ENCODE assay signal across 1 cellular context in genomic region chr19:49031642-49032301, GRCh38.
A peak's percentile ranks its signal among the peaks of the same experiment; 100 is the strongest.
TF ChIP-seq lines count a peak whose summit lies in the region.
"Not testable (repeated sequence)": the region's sequence is repeated elsewhere in the genome, so short reads cannot be mapped to it uniquely, and the experiment has no call there.

CGB2 (plus strand) TSS chr19:49031890; CDS start chr19:49032096, 206 bp downstream.

TF ChIP-seq in K562, 482 proteins besides CTCF, POLR2A, EP300 and RAD21 (continued from another document and continues in another):
- TF ChIP-seq RREB1 (CRISPR knock-in tag; IDR thresholded peaks at IDR 0.05) (peak; percentile 99), SOX6 (IDR thresholded peaks at IDR 0.05) (peak; percentile 45; the same call in 1 of the 2 replicates), ATF3 (IDR thresholded peaks at IDR 0.05) (peak; percentile 88), FOXK2 (conservative IDR thresholded peaks at IDR 0.05 in 1 of 2, IDR thresholded peaks at IDR 0.05 in 1 of 2; ENCODE audit: low read depth in 2 of 2) (0 out of 4 replicates have a peak, but pooled peaks of 1 of the 2 experiments have one; percentile 19), MAZ (CRISPR knock-in tag; conservative IDR thresholded peaks at IDR 0.05 in 1 of 2, IDR thresholded peaks at IDR 0.05 in 1 of 2) (peak in 1 of 2 experiments; percentile 67; a peak in 2 of 4 replicates), CXXC5 (CRISPR knock-in tag; IDR thresholded peaks at IDR 0.05) (peak; percentile 73), ZBTB40 (IDR thresholded peaks at IDR 0.05) (peak; percentile 81), NR2C2 (CRISPR knock-in tag; IDR thresholded peaks at IDR 0.05) (peak; percentile 74), NR2C2 (tag; IDR thresholded peaks at IDR 0.05) (peak; percentile 83), MAX (CRISPR knock-in tag; IDR thresholded peaks at IDR 0.05) (peak; percentile 34; the same call in 1 of the 2 replicates), ZBTB12 (CRISPR knock-in tag; IDR thresholded peaks at IDR 0.05) (peak; percentile 81), MYC (IDR thresholded peaks at IDR 0.05; ENCODE audit: low read depth, low read length) (peak; percentile 33; the same call in 1 of the 2 replicates), MGA (IDR thresholded peaks at IDR 0.05) (peak; percentile 52)
- not testable (repeated sequence) for TF ChIP-seq ATF3 (CRISPR knock-in tag; conservative IDR thresholded peaks at IDR 0.05); ZBTB40 (CRISPR knock-in tag; IDR thresholded peaks at IDR 0.05); MYC (CRISPR knock-in tag; IDR thresholded peaks at IDR 0.05; ENCODE audit: borderline replicate concordance, low read depth)
